In the genomic region with DNA sequence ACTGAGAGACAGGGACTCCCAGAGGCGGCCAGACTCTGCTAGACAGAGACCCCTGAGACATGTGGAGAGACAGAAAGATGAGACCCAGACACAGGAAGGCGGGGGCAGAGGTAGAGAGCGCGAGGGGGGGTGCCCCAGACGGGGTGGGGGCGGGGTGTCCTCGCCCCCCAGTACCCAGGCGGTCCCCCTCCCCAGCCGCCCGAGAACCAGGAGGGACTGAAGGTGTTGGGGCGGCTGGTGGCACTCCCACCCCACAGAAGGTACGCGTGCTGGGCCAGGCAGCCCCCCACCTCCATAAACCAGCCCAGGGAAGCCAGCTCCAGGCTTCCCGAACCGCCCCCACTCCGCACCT, we compare ENCODE assay signal across 13 cellular contexts. TPM values are rescaled to one million over a fixed set of nuclear protein-coding genes. Genes with fewer than 3 reads are reported as not detected.
DNase-seq lines count a peak whose midpoint lies in the region; ATAC-seq and TF ChIP-seq lines count a peak whose summit lies in the region.
"Had no signal": no experiment of that assay in that cellular context is flagged by ENCODE, and none has a peak within 500 bp of the region (broad histone marks: within the 10 kb centered on the region; RNA-seq: fewer than 3 reads in every experiment).

No MANE protein-coding gene starts in this region.

- peak overlapping the region in 3 of 10 donors; percentile 47 to 70 (median 67) for H3K27ac Mint-ChIP-seq in naive thymus-derived CD8-positive, alpha-beta T cell
- H3K27ac Mint-ChIP-seq: activated T-cell treated with anti-CD3 and anti-CD28 coated beads, Interleukin-2, amount 50 U/mL, for 24 hours had no signal

- H3K4me1 Mint-ChIP-seq in naive thymus-derived CD8-positive, alpha-beta T cell: peaks cover 8 to 23% (median 15%) of the 10 kb centered on the region in 4 donors

- TF ChIP-seq POLR2A in vagina (IDR thresholded peaks at IDR 0.05): no peak

- H3K27me3 ChIP-seq in cardiac muscle cell (no peaks in the 10 kb centered on the region), right atrium auricular region (peaks cover 0 to 3% of the 10 kb centered on the region in 2 donors), vagina (no peaks in the 10 kb centered on the region)

- DNase-seq in cardiac muscle cell (ENCODE audit: low read depth in 1 of 2, low spot score in 1 of 2) (no peak), right atrium auricular region (ENCODE audit: low spot score) (no peak), coronary artery (ENCODE audit: low spot score) (no peak), vagina (ENCODE audit: extremely low spot score in 2 of 2) (no peak), germinal center (ENCODE audit: low spot score) (no peak)
- no peak for DNase-seq in naive thymus-derived CD8-positive, alpha-beta T cell
- DNase-seq: gastrocnemius medialis, spleen had no signal

- H3K36me3 Mint-ChIP-seq in naive thymus-derived CD8-positive, alpha-beta T cell: peaks cover 0 to 6% (median 3%) of the 10 kb centered on the region in 3 donors

- intact Hi-C loops in vagina (cut with DNase I): no loop called here

- POLR2A ChIA-PET in naive thymus-derived CD8-positive, alpha-beta T cell (lab: Charles Lee): no interaction called here

- peak in 1 of 2 donors; percentile 16 for ATAC-seq in naive thymus-derived CD8-positive, alpha-beta T cell
- ATAC-seq in HG03457 (IDR thresholded peaks at IDR 0.05; ENCODE audit: unreplicated experiment) (no peak), HG02884 (IDR thresholded peaks at IDR 0.05; ENCODE audit: unreplicated experiment) (no peak)
- ATAC-seq: gastrocnemius medialis had no signal

- no peaks in the 10 kb centered on the region for H3K9me3 Mint-ChIP-seq in naive thymus-derived CD8-positive, alpha-beta T cell
- H3K9me3 Mint-ChIP-seq: activated T-cell treated with anti-CD3 and anti-CD28 coated beads, Interleukin-2, amount 50 U/mL, for 24 hours had no signal

- H3K4me1 ChIP-seq in cardiac muscle cell (ENCODE audit: low read depth): peaks cover 3% of the 10 kb centered on the region
- H3K4me1 ChIP-seq in right atrium auricular region: peaks cover 0 to 16% of the 10 kb centered on the region in 2 donors
- H3K4me1 ChIP-seq in vagina: peaks cover 14% of the 10 kb centered on the region
- H3K4me1 ChIP-seq: gastrocnemius medialis had no signal

- H3K36me3 ChIP-seq in cardiac muscle cell (no peaks in the 10 kb centered on the region), right atrium auricular region (no peaks in the 10 kb centered on the region), vagina (no peaks in the 10 kb centered on the region)
- H3K36me3 ChIP-seq: gastrocnemius medialis had no signal

- H3K4me3 ChIP-seq in cardiac muscle cell: peak overlapping the region; percentile 24
- H3K4me3 ChIP-seq in right atrium auricular region: peak overlapping the region in 1 of 2 donors; percentile 25
- H3K4me3 ChIP-seq in coronary artery: peak overlapping the region; percentile 57
- peak overlapping the region; percentile 27 to 41 for H3K4me3 ChIP-seq in vagina
- H3K4me3 ChIP-seq: gastrocnemius medialis had no signal

- H3K9me3 ChIP-seq in cardiac muscle cell (ENCODE audit: low read depth) (no peaks in the 10 kb centered on the region), right atrium auricular region (no peaks in the 10 kb centered on the region), vagina (no peaks in the 10 kb centered on the region)
- H3K9me3 ChIP-seq: gastrocnemius medialis had no signal

- peaks cover 27 to 74% (median 45%) of the 10 kb centered on the region in 5 donors for H3K27me3 Mint-ChIP-seq in naive thymus-derived CD8-positive, alpha-beta T cell

- no peak for TF ChIP-seq CTCF in cardiac muscle cell (IDR thresholded peaks at IDR 0.05; ENCODE audit: low read depth, low read length)
- no peak for TF ChIP-seq CTCF in right atrium auricular region (IDR thresholded peaks at IDR 0.05)
- TF ChIP-seq CTCF in coronary artery (IDR thresholded peaks at IDR 0.05): no peak
- no peak for TF ChIP-seq CTCF in vagina (IDR thresholded peaks at IDR 0.05)

- peak overlapping the region in 7 of 10 donors; percentile 37 to 75 (median 53) for H3K4me3 Mint-ChIP-seq in naive thymus-derived CD8-positive, alpha-beta T cell
- H3K4me3 Mint-ChIP-seq: activated T-cell treated with anti-CD3 and anti-CD28 coated beads, Interleukin-2, amount 50 U/mL, for 24 hours had no signal

- H3K27ac ChIP-seq in cardiac muscle cell (no peak overlapping the region), right atrium auricular region (no peak overlapping the region), coronary artery (no peak overlapping the region), vagina (no peak overlapping the region)
- H3K27ac ChIP-seq: gastrocnemius medialis, RWPE1, spleen had no signal

RNA-seq across cellular contexts. Expression of a gene that starts 0.3 kb away (rescaled TPM):
- total RNA-seq in cardiac muscle cell (3.7 and 4.6 TPM in 2 replicates), right atrium auricular region (under 1 TPM; 0.28 to 0.37 TPM), vagina (0.49 TPM)
- polyA plus RNA-seq in cardiac muscle cell: 0.67 and 0.99 TPM in 2 replicates
- under 1 TPM in 1 of 2 experiments, not detected in 1; 0.42 TPM for total RNA-seq in naive thymus-derived CD8-positive, alpha-beta T cell
- polyA plus RNA-seq in naive thymus-derived CD8-positive, alpha-beta T cell: under 1 TPM in 2 of 3 donors, not detected in 1; 0.02 to 0.12 TPM
- total RNA-seq: gastrocnemius medialis, mononuclear cell, spleen had no signal

RNA-seq across cellular contexts. Expression of a gene that starts 12.7 kb away (rescaled TPM):
- total RNA-seq in cardiac muscle cell (10.2 and 10.4 TPM in 2 replicates), right atrium auricular region (1 to 10 TPM; 2.8 to 2.9 TPM), vagina (9.6 TPM)
- 15.5 and 20.6 TPM in 2 replicates for polyA plus RNA-seq in cardiac muscle cell
- total RNA-seq in naive thymus-derived CD8-positive, alpha-beta T cell: 1 to 10 TPM; 5.4 to 7.1 TPM
- 1 to 10 TPM; 5.8 to 8.0 (median 7.6) TPM for polyA plus RNA-seq in naive thymus-derived CD8-positive, alpha-beta T cell

RNA-seq across cellular contexts. Expression of a gene that starts 43.5 kb away (rescaled TPM):
- total RNA-seq in cardiac muscle cell (62.5 and 108 TPM in 2 replicates), right atrium auricular region (100 to 1,000 TPM; 127 to 213 TPM), vagina (108 TPM)
- 123 and 173 TPM in 2 replicates for polyA plus RNA-seq in cardiac muscle cell
- total RNA-seq in naive thymus-derived CD8-positive, alpha-beta T cell: 10 to 100 TPM; 85.3 to 92.3 TPM
- 100 to 1,000 TPM in 1 of 3 donors, 10 to 100 TPM in 2; 88.7 to 116 (median 89.6) TPM for polyA plus RNA-seq in naive thymus-derived CD8-positive, alpha-beta T cell

RNA-seq across cellular contexts. Expression of a gene that starts 52.0 kb away (rescaled TPM):
- total RNA-seq in cardiac muscle cell: 83.7 and 108 TPM in 2 replicates
- polyA plus RNA-seq in cardiac muscle cell: 82.8 and 114 TPM in 2 replicates
- 1 to 10 TPM; 6.3 to 9.2 TPM for total RNA-seq in right atrium auricular region
- not detected for total RNA-seq in naive thymus-derived CD8-positive, alpha-beta T cell
- polyA plus RNA-seq in naive thymus-derived CD8-positive, alpha-beta T cell: not detected
- 20.6 TPM for total RNA-seq in vagina
- total RNA-seq: mononuclear cell had no signal
